ENCODE assay signal across 1 cellular context in the genomic region with DNA sequence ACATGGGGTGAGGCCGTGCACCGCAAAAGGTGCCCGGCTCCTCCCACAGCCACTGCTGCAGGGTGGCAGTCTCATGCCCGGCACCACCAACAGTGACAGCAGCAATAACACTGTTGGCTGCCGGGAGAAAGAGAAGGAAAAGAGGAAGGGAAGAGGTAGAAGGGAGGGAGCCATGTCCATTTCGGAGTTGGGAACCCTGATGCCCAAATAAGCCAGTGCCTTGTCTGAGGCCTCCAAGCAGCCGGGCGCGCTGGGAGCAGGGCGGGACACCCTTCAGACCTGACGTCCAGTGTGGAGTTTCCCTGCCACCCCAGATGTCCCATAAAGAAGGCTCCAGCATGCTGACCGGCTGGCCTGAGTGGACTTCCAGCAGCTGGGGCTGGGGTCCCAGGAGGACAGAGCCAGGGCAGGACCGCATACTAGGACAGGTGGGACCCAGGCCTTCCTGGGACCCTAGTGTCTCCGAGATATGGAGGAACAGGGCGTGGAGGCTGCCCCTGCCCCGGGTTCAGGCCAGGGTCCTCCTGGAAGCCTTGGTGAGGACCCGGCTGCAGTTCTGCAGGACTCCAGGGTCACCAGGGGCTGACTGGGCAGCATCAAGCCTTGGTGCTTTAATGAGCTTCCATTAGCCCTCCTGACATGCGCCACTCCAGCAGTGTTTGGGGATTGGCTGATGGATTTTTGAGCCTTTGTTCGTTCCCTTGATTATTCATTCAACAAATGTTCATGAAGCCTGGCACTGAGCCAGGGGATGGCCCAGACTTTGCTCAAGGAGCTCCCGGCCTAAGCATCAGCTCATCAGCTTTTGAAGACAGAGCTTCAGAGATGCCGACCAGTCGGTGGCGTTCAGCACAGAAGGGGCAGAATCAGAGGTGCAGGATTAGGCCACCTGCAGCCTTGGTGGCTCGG.
TF ChIP-seq lines count a peak whose summit lies in the region.

No MANE protein-coding gene starts in this region.

TF ChIP-seq in WTC11, 78 proteins besides CTCF, POLR2A, EP300 and RAD21 (continued from another document):
- TF ChIP-seq, protein P1, sequence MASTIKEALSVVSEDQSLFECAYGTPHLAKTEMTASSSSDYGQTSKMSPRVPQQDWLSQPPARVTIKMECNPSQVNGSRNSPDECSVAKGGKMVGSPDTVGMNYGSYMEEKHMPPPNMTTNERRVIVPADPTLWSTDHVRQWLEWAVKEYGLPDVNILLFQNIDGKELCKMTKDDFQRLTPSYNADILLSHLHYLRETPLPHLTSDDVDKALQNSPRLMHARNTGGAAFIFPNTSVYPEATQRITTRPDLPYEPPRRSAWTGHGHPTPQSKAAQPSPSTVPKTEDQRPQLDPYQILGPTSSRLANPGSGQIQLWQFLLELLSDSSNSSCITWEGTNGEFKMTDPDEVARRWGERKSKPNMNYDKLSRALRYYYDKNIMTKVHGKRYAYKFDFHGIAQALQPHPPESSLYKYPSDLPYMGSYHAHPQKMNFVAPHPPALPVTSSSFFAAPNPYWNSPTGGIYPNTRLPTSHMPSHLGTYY (CRISPR knock-in tag; IDR thresholded peaks at IDR 0.05) = no peak
- TF ChIP-seq TEAD4 (CRISPR knock-in tag; IDR thresholded peaks at IDR 0.05) (no peak), ZNF396 (CRISPR knock-in tag; IDR thresholded peaks at IDR 0.05; ENCODE audit: borderline replicate concordance) (no peak), ZNF317 (CRISPR knock-in tag; IDR thresholded peaks at IDR 0.05; ENCODE audit: borderline replicate concordance, low read depth) (no peak), ZNF671 (CRISPR knock-in tag; IDR thresholded peaks at IDR 0.05) (no peak), ESRRA (CRISPR knock-in tag; IDR thresholded peaks at IDR 0.05; ENCODE audit: borderline replicate concordance) (no peak)
TF ChIP-seq in WTC11: peak in this region for 0.
